Comparison of ENCODE assay signal across 15 cellular contexts in the genomic region with DNA sequence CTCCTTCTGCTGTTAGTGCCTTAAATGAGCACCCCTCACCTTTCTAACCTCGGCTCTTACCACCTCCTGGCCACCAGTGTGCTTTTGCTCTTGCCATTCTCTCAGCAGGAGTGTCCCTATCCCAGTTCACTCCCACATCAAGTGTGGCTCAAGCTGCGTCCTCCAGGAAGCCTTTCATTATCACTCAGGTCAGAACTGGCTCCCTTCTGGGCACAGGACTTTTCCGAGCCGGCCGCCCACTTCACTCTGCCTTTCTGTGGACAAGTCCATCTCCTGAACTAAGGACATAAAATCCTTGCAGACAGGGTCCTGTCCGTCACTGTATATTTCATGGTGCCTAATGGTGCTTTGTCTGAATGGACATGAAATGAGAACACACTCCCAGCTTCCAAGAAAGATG. TPM values are rescaled to one million over a fixed set of nuclear protein-coding genes. Genes with fewer than 3 reads are reported as not detected.
A peak's percentile ranks its signal among the peaks of the same experiment; 100 is the strongest.
DNase-seq lines count a peak whose midpoint lies in the region; TF ChIP-seq lines count a peak whose summit lies in the region.
"Had no signal": no experiment of that assay in that cellular context is flagged by ENCODE, and none has a peak within 500 bp of the region (broad histone marks: within the 10 kb centered on the region; RNA-seq: fewer than 3 reads in every experiment).

No MANE protein-coding gene starts in this region.

- DNase-seq in CD8-positive, alpha-beta memory T cell = no peak
- DNase-seq in nephron progenitor cell (no peak), SW480 (ENCODE audit: low spot score) (no peak), NCI-H146 treated with DMSO at 0.1 percent for 48 hours (lab: John Stamatoyannopoulos, UW; ENCODE audit: unreplicated experiment) (no peak), NCI-H2227 treated with DMSO at 0.1 percent for 48 hours (lab: John Stamatoyannopoulos, UW) (no peak)
- DNase-seq: hippocampal formation; NCI-H1417 treated with DMSO at 0.1 percent for 48 hours; NCI-H510A; PC-3; posterior cingulate gyrus; stimulated activated CD4-positive, alpha-beta T cell treated with anti-CD3 and anti-CD28 coated beads, Interleukin-2, amount 100 ng/mL, for 24 hours; stimulated activated naive CD4-positive, alpha-beta T cell had no signal

- H3K27me3 ChIP-seq in BLaER1 = no peaks in the 10 kb centered on the region
- H3K27me3 ChIP-seq in CD8-positive, alpha-beta memory T cell (ENCODE audit: insufficient read depth, low read length, poor library complexity, severe bottlenecking) = no peaks in the 10 kb centered on the region

- peaks cover 17 to 28% (median 21%) of the 10 kb centered on the region in 3 donors for H3K4me1 Mint-ChIP-seq in CD8-positive, alpha-beta memory T cell
- H3K4me1 Mint-ChIP-seq in brain (peaks cover 23% of the 10 kb centered on the region), nephron progenitor cell (peaks cover 60% of the 10 kb centered on the region)

- no peak overlapping the region for H3K4me3 ChIP-seq in BLaER1
- no peak overlapping the region for H3K4me3 ChIP-seq in CD8-positive, alpha-beta memory T cell (ENCODE audit: low read length)

- peaks cover 53% of the 10 kb centered on the region for H3K4me1 ChIP-seq in BLaER1
- H3K4me1 ChIP-seq in CD8-positive, alpha-beta memory T cell (ENCODE audit: insufficient read depth, low read length) = peaks cover 11% of the 10 kb centered on the region

- no peak overlapping the region for H3K4me2 ChIP-seq in BLaER1

- CTCF ChIA-PET in CD8-positive, alpha-beta memory T cell (lab: Charles Lee) = no interaction called here

- no peaks in the 10 kb centered on the region for H4K20me1 ChIP-seq in BLaER1

- peak overlapping the region in 6 of 8 donors; percentile 41 to 97 (median 80) for H3K27ac Mint-ChIP-seq in CD8-positive, alpha-beta memory T cell
- H3K27ac Mint-ChIP-seq in brain (peak overlapping the region; percentile 10 to 88 (median 37)), nephron progenitor cell (peak overlapping the region; percentile 87)

- H3K36me3 ChIP-seq in BLaER1 = peaks cover 59% of the 10 kb centered on the region
- peaks cover 29% of the 10 kb centered on the region for H3K36me3 ChIP-seq in CD8-positive, alpha-beta memory T cell (ENCODE audit: insufficient read depth, low read length)

- no peaks in the 10 kb centered on the region for H3K9me3 Mint-ChIP-seq in CD8-positive, alpha-beta memory T cell
- H3K9me3 Mint-ChIP-seq in brain (peaks cover 0 to 4% (median 0%) of the 10 kb centered on the region in 5 experiments), nephron progenitor cell (no peaks in the 10 kb centered on the region)

- no peaks in the 10 kb centered on the region for H3K9me3 ChIP-seq in BLaER1
- H3K9me3 ChIP-seq in CD8-positive, alpha-beta memory T cell (ENCODE audit: low read length) = no peaks in the 10 kb centered on the region

- 0 out of 2 replicates have a peak overlapping the region, but pooled peaks have one; percentile 29 for H3K27ac ChIP-seq in BLaER1
- no peak overlapping the region for H3K27ac ChIP-seq in CD8-positive, alpha-beta memory T cell (ENCODE audit: low read depth, low read length)
- H3K27ac ChIP-seq: C4-2B had no signal

- H3K36me3 Mint-ChIP-seq in CD8-positive, alpha-beta memory T cell = peaks cover 0 to 50% (median 14%) of the 10 kb centered on the region in 3 donors
- peaks cover 18% of the 10 kb centered on the region for H3K36me3 Mint-ChIP-seq in brain
- peaks cover 29% of the 10 kb centered on the region for H3K36me3 Mint-ChIP-seq in nephron progenitor cell (ENCODE audit: low read depth)

- H3K4me3 Mint-ChIP-seq in CD8-positive, alpha-beta memory T cell = no peak overlapping the region
- H3K4me3 Mint-ChIP-seq in brain (no peak overlapping the region), nephron progenitor cell (no peak overlapping the region)

- POLR2A ChIA-PET in CD8-positive, alpha-beta memory T cell (lab: Charles Lee) = no interaction called here

- H3K9ac ChIP-seq in BLaER1 = 0 out of 2 replicates have a peak overlapping the region, but pooled peaks have one; percentile 16

- no peak for TF ChIP-seq CTCF in brain (conservative IDR thresholded peaks at IDR 0.05)
- TF ChIP-seq CTCF in nephron progenitor cell (IDR thresholded peaks at IDR 0.05) = no peak

- no peaks in the 10 kb centered on the region for H3K27me3 Mint-ChIP-seq in CD8-positive, alpha-beta memory T cell
- H3K27me3 Mint-ChIP-seq in brain = no peaks in the 10 kb centered on the region
- H3K27me3 Mint-ChIP-seq in nephron progenitor cell (ENCODE audit: low read depth, poor library complexity) = no peaks in the 10 kb centered on the region

RNA-seq across cellular contexts. Expression of a gene that starts 15.6 kb away (rescaled TPM):
- total RNA-seq in CD8-positive, alpha-beta memory T cell = 10 to 100 TPM; 29.8 to 33.4 TPM
- 46.8 TPM for polyA plus RNA-seq in CD8-positive, alpha-beta memory T cell
- polyA plus RNA-seq in brain (ENCODE audit: insufficient read depth, low read depth, low replicate concordance) = 52.5 TPM

RNA-seq across cellular contexts. Expression of a gene that starts 15.8 kb away (rescaled TPM):
- total RNA-seq in CD8-positive, alpha-beta memory T cell = 10 to 100 TPM; 73.8 to 77.9 TPM
- polyA plus RNA-seq in CD8-positive, alpha-beta memory T cell = 104 TPM
- 58.6 TPM for polyA plus RNA-seq in brain (ENCODE audit: insufficient read depth, low read depth, low replicate concordance)

RNA-seq across cellular contexts. Expression of a gene that starts 41.6 kb away (rescaled TPM):
- 100 to 1,000 TPM; 255 to 256 TPM for total RNA-seq in CD8-positive, alpha-beta memory T cell
- polyA plus RNA-seq in CD8-positive, alpha-beta memory T cell = 147 TPM
- polyA plus RNA-seq in brain (ENCODE audit: insufficient read depth, low read depth, low replicate concordance) = 83.6 TPM

RNA-seq across cellular contexts. Expression of a gene that starts 55.2 kb away (rescaled TPM):
- 100 to 1,000 TPM; 203 to 206 TPM for total RNA-seq in CD8-positive, alpha-beta memory T cell
- polyA plus RNA-seq in CD8-positive, alpha-beta memory T cell = 108 TPM
- 195 TPM for polyA plus RNA-seq in brain (ENCODE audit: insufficient read depth, low read depth, low replicate concordance)

Comparison
In these comparisons a context has a peak if more than half of its experiments do, and no peak if none do; other contexts are left out.
1. H3K27ac Mint-ChIP-seq: peak in every context shown above with its lines; median percentile 87 in nephron progenitor cell; 80 in CD8-positive, alpha-beta memory T cell; 37 in brain.